In genomic region chr10:55146032-55146431, GRCh38 we compare ENCODE assay signal across 17 cellular contexts.
DNase-seq lines count a peak whose midpoint lies in the region; ATAC-seq and TF ChIP-seq lines count a peak whose summit lies in the region.
"Had no signal": no experiment of that assay in that cellular context is flagged by ENCODE, and none has a peak within 500 bp of the region (broad histone marks: within the 10 kb centered on the region; RNA-seq: fewer than 3 reads in every experiment).

No MANE protein-coding gene starts in this region.

- H3K4me1 Mint-ChIP-seq in type B pancreatic cell (ENCODE audit: unreplicated experiment) (no peaks in the 10 kb centered on the region), mesothelial cell of epicardium (no peaks in the 10 kb centered on the region)
- H3K4me1 Mint-ChIP-seq: naive thymus-derived CD4-positive, alpha-beta T cell had no signal

- H3K9me3 Mint-ChIP-seq in type B pancreatic cell = no peaks in the 10 kb centered on the region
- peaks cover 5% of the 10 kb centered on the region for H3K9me3 Mint-ChIP-seq in mesothelial cell of epicardium
- H3K9me3 Mint-ChIP-seq: T-helper 1 cell treated with Interleukin-12 subunit alpha and Interleukin-12 subunit beta and Interleukin-4 antibody, amounts not matched to agents 30 μg/mL and 1 μg/mL, for 36 hours had no signal

- no peaks in the 10 kb centered on the region for H3K36me3 ChIP-seq in gastroesophageal sphincter
- H3K36me3 ChIP-seq: uterus had no signal

- DNase-seq in ELR (ENCODE audit: low read depth) (peak; percentile 0), M059J (ENCODE audit: low read depth) (peak; percentile 4), amniotic epithelial cell (ENCODE audit: low read depth) (peak; percentile 85), iris pigment epithelial cell (ENCODE audit: low read depth) (peak; percentile 43), type B pancreatic cell (ENCODE audit: extremely low spot score, unreplicated experiment) (no peak), mesothelial cell of epicardium (ENCODE audit: low spot score in 2 of 2, unreplicated experiment in 2 of 2) (no peak), dorsolateral prefrontal cortex (no peak)
- DNase-seq: activated CD4-positive, CD25-positive, alpha-beta regulatory T cell; activated naive CD4-positive, alpha-beta T cell; body of pancreas; naive thymus-derived CD4-positive, alpha-beta T cell; NCI-H2081; NCI-H526; stimulated activated naive CD8-positive, alpha-beta T cell treated with anti-CD3 and anti-CD28 coated beads, Interleukin-15, Interleukin-2, amounts not matched to agents 100 U/mL and 50 U/mL, for 24 hours; uterus had no signal

- H3K4me3 Mint-ChIP-seq in type B pancreatic cell (no peak overlapping the region), mesothelial cell of epicardium (no peak overlapping the region)
- H3K4me3 Mint-ChIP-seq: naive thymus-derived CD4-positive, alpha-beta T cell; T-helper 1 cell treated with Interleukin-12 subunit alpha and Interleukin-12 subunit beta and Interleukin-4 antibody, amounts not matched to agents 30 μg/mL and 1 μg/mL, for 36 hours had no signal

- intact Hi-C loops in dorsolateral prefrontal cortex (cut with DNase I) = no loop called here

- TF ChIP-seq POLR2A in gastroesophageal sphincter (IDR thresholded peaks at IDR 0.05) = no peak

- H3K36me3 Mint-ChIP-seq in type B pancreatic cell (no peaks in the 10 kb centered on the region), mesothelial cell of epicardium (no peaks in the 10 kb centered on the region)
- H3K36me3 Mint-ChIP-seq: naive thymus-derived CD4-positive, alpha-beta T cell had no signal

- TF ChIP-seq CTCF in type B pancreatic cell (conservative IDR thresholded peaks at IDR 0.05) = no peak
- no peak for TF ChIP-seq CTCF in gastroesophageal sphincter (IDR thresholded peaks at IDR 0.05)
- TF ChIP-seq CTCF in mesothelial cell of epicardium (IDR thresholded peaks at IDR 0.05; ENCODE audit: unreplicated experiment) = no peak
- TF ChIP-seq CTCF in dorsolateral prefrontal cortex (IDR thresholded peaks at IDR 0.05 in 54 of 56, conservative IDR thresholded peaks at IDR 0.05 in 2 of 56; ENCODE audit: low read depth in 1 of 56, partially characterized antibody in 56 of 56) = no peak

- no peaks in the 10 kb centered on the region for H3K4me1 ChIP-seq in gastroesophageal sphincter
- H3K4me1 ChIP-seq: body of pancreas, uterus had no signal

- H3K4me3 ChIP-seq in gastroesophageal sphincter (no peak overlapping the region), dorsolateral prefrontal cortex (no peak overlapping the region)
- H3K4me3 ChIP-seq: body of pancreas, uterus had no signal

- H3K27ac Mint-ChIP-seq in type B pancreatic cell = no peak overlapping the region
- no peak overlapping the region for H3K27ac Mint-ChIP-seq in mesothelial cell of epicardium
- H3K27ac Mint-ChIP-seq: naive thymus-derived CD4-positive, alpha-beta T cell; T-helper 1 cell treated with Interleukin-12 subunit alpha and Interleukin-12 subunit beta and Interleukin-4 antibody, amounts not matched to agents 30 μg/mL and 1 μg/mL, for 36 hours had no signal

- no peak for ATAC-seq in gastroesophageal sphincter
- ATAC-seq: body of pancreas; naive thymus-derived CD4-positive, alpha-beta T cell; stimulated activated naive CD8-positive, alpha-beta T cell treated with anti-CD3 and anti-CD28 coated beads, Interleukin-15, Interleukin-2, amounts not matched to agents 100 U/mL and 50 U/mL, for 24 hours had no signal

- no peak for TF ChIP-seq EP300 in gastroesophageal sphincter (IDR thresholded peaks at IDR 0.05)

- 54 to 63% methylated on average over 5 of the region's 5 CpGs for WGBS in gastroesophageal sphincter (ENCODE audit: low coverage in 1 of 2), 2 donors

- H3K27me3 Mint-ChIP-seq in type B pancreatic cell (no peaks in the 10 kb centered on the region), mesothelial cell of epicardium (ENCODE audit: low read depth) (no peaks in the 10 kb centered on the region)
- H3K27me3 Mint-ChIP-seq: naive thymus-derived CD4-positive, alpha-beta T cell had no signal

- H3K27me3 ChIP-seq in gastroesophageal sphincter = no peaks in the 10 kb centered on the region
- H3K27me3 ChIP-seq in dorsolateral prefrontal cortex = peaks cover 0 to 5% (median 0%) of the 10 kb centered on the region in 45 donors
- H3K27me3 ChIP-seq: body of pancreas, uterus had no signal

- H3K9me3 ChIP-seq in gastroesophageal sphincter = no peaks in the 10 kb centered on the region
- H3K9me3 ChIP-seq: body of pancreas, uterus had no signal

- H3K27ac ChIP-seq in gastroesophageal sphincter (no peak overlapping the region), dorsolateral prefrontal cortex (no peak overlapping the region)
- H3K27ac ChIP-seq: body of pancreas, uterus had no signal

Comparison
In these comparisons a context has a peak if more than half of its experiments do, and no peak if none do; other contexts are left out.
1. DNase-seq: peak in ELR (single experiment), M059J (single experiment), amniotic epithelial cell (single experiment) and iris pigment epithelial cell (single experiment); none in type B pancreatic cell (single experiment), mesothelial cell of epicardium (0 of 2) and dorsolateral prefrontal cortex (0 of 10).